Comparison of ENCODE assay signal across 26 cellular contexts in the genomic region with DNA sequence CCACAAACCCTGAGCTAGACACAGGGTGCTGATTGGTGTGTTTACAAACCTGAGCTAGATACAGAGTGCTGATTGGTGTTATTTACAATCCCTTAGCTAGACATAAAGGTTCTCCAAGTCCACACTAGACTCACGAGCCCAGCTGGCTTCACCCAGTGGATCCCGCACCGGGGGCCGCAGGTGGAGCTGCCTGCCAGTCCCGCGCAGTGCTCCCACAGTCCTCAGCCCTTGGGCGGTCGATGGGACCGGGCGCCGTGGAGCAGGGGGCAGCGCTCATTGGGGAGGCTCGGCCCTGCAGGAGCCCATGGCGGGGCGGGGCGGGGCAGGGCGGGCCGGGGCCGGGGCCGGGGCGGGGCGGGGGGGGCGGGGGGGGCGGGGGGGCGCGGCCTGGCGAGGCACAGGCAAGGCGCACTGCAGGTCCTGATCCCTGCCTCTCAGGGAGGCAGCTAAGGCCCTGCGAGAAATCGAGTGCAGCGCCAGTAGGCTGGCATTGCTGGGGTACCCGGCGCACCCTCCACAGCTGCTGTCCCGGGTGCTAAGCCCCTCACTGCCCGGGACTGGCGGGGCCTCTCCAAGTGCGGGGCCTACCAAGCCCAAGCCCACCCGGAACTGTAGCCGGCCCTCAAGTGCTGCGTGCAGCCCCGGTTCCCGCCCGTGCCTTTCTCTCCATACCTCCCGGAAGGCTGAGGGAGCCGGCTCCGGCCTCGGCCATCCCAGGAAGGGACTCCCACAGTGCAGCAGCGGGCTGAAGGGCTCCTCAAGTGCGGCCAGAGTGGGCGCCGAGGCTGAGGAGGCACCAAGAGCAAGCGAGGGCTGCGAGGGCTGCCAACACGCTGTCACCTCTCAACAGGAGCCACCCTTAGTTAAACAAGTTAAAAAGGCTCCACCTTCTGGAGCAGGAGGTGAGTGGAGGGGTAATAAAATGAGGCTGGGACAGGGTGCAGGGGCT. TPM values are rescaled to one million over a fixed set of nuclear protein-coding genes. Genes with fewer than 3 reads are reported as not detected.
DNase-seq lines count a peak whose midpoint lies in the region; ATAC-seq and TF ChIP-seq lines count a peak whose summit lies in the region.
"Had no signal": no experiment of that assay in that cellular context is flagged by ENCODE, and none has a peak within 500 bp of the region (broad histone marks: within the 10 kb centered on the region; RNA-seq: fewer than 3 reads in every experiment).

No MANE protein-coding gene starts in this region.

- 73 to 85% methylated on average over 19 to 25 of the region's 54 CpGs for WGBS in thyroid gland, 2 donors

- no peak overlapping the region for H3K9ac ChIP-seq in iPS-15b (ENCODE audit: low read depth, low read length)

- no peak overlapping the region for H3K27ac Mint-ChIP-seq in activated CD4-positive, alpha-beta memory T cell treated with anti-CD3 and anti-CD28 coated beads for 36 hours
- H3K27ac Mint-ChIP-seq: activated CD4-positive, alpha-beta T cell treated with anti-CD3 and anti-CD28 coated beads for 36 hours; activated naive CD4-positive, alpha-beta T cell treated with anti-CD3 and anti-CD28 coated beads, Interleukin-2, amount 50 U/mL, for 24 hours; brain; CD4-positive, alpha-beta memory T cell; stimulated activated naive CD8-positive, alpha-beta T cell treated with anti-CD3 and anti-CD28 coated beads, Interleukin-15, Interleukin-2, amounts not matched to agents 100 ng/mL and 50 ng/mL, for 24 hours had no signal

- no peak overlapping the region for H3K4me3 Mint-ChIP-seq in activated CD4-positive, alpha-beta memory T cell treated with anti-CD3 and anti-CD28 coated beads for 36 hours
- H3K4me3 Mint-ChIP-seq: activated CD4-positive, alpha-beta T cell treated with anti-CD3 and anti-CD28 coated beads for 36 hours; activated naive CD4-positive, alpha-beta T cell treated with anti-CD3 and anti-CD28 coated beads, Interleukin-2, amount 50 U/mL, for 24 hours; brain; CD4-positive, alpha-beta memory T cell; stimulated activated naive CD8-positive, alpha-beta T cell treated with anti-CD3 and anti-CD28 coated beads, Interleukin-15, Interleukin-2, amounts not matched to agents 100 ng/mL and 50 ng/mL, for 24 hours had no signal

- no peaks in the 10 kb centered on the region for H3K4me1 Mint-ChIP-seq in activated CD4-positive, alpha-beta memory T cell treated with anti-CD3 and anti-CD28 coated beads for 36 hours (ENCODE audit: low read depth)
- H3K4me1 Mint-ChIP-seq: brain had no signal

- POLR2A ChIA-PET in activated CD4-positive, alpha-beta memory T cell treated with anti-CD3 and anti-CD28 coated beads for 36 hours (lab: Charles Lee) = no interaction called here

- CTCF ChIA-PET in activated CD4-positive, alpha-beta memory T cell treated with anti-CD3 and anti-CD28 coated beads for 36 hours (lab: Charles Lee) = interaction anchor here (1.4 kb wide), 1 partner anchor 20 kb away, joined by 4 read pairs; no protein-coding TSS in a partner anchor

- TF ChIP-seq POLR2A in thyroid gland (IDR thresholded peaks at IDR 0.05) = no peak

- no peaks in the 10 kb centered on the region for H3K9me3 Mint-ChIP-seq in activated CD4-positive, alpha-beta memory T cell treated with anti-CD3 and anti-CD28 coated beads for 36 hours
- H3K9me3 Mint-ChIP-seq: activated naive CD4-positive, alpha-beta T cell treated with anti-CD3 and anti-CD28 coated beads, Interleukin-2, amount 50 U/mL, for 24 hours; brain; CD4-positive, alpha-beta memory T cell; stimulated activated naive CD8-positive, alpha-beta T cell treated with anti-CD3 and anti-CD28 coated beads, Interleukin-15, Interleukin-2, amounts not matched to agents 100 ng/mL and 50 ng/mL, for 24 hours had no signal

- H3K36me3 ChIP-seq in left ventricle myocardium inferior = no peaks in the 10 kb centered on the region
- no peaks in the 10 kb centered on the region for H3K36me3 ChIP-seq in right atrium auricular region
- H3K36me3 ChIP-seq in iPS-15b (ENCODE audit: control insufficient read depth, insufficient read depth, low read length) = no peaks in the 10 kb centered on the region
- no peaks in the 10 kb centered on the region for H3K36me3 ChIP-seq in thyroid gland
- H3K36me3 ChIP-seq: SJCRH30 had no signal

- no peak overlapping the region for H3K27ac ChIP-seq in left ventricle myocardium inferior (replicated peaks)
- H3K27ac ChIP-seq in right atrium auricular region = no peak overlapping the region
- no peak overlapping the region for H3K27ac ChIP-seq in thyroid gland
- H3K27ac ChIP-seq: SJCRH30 had no signal

- ATAC-seq in GM19463 (IDR thresholded peaks at IDR 0.05; ENCODE audit: unreplicated experiment) (no peak), GM18870 (IDR thresholded peaks at IDR 0.05; ENCODE audit: unreplicated experiment) (no peak)
- ATAC-seq: activated CD4-positive, alpha-beta T cell treated with anti-CD3 and anti-CD28 coated beads for 36 hours; right cardiac atrium had no signal

- H3K36me3 Mint-ChIP-seq in activated CD4-positive, alpha-beta memory T cell treated with anti-CD3 and anti-CD28 coated beads for 36 hours = no peaks in the 10 kb centered on the region
- H3K36me3 Mint-ChIP-seq: activated naive CD4-positive, alpha-beta T cell treated with anti-CD3 and anti-CD28 coated beads, Interleukin-2, amount 50 U/mL, for 24 hours; brain; CD4-positive, alpha-beta memory T cell had no signal

- H3K27me3 ChIP-seq in left ventricle myocardium inferior (ENCODE audit: low read depth) (no peaks in the 10 kb centered on the region), right atrium auricular region (no peaks in the 10 kb centered on the region), iPS-15b (ENCODE audit: control insufficient read depth, insufficient read depth, low read length) (no peaks in the 10 kb centered on the region), thyroid gland (no peaks in the 10 kb centered on the region)
- H3K27me3 ChIP-seq: SJCRH30 had no signal

- H3K27me3 Mint-ChIP-seq in activated CD4-positive, alpha-beta memory T cell treated with anti-CD3 and anti-CD28 coated beads for 36 hours = peaks cover 2% of the 10 kb centered on the region
- H3K27me3 Mint-ChIP-seq: activated CD4-positive, alpha-beta T cell treated with anti-CD3 and anti-CD28 coated beads for 36 hours; activated naive CD4-positive, alpha-beta T cell treated with anti-CD3 and anti-CD28 coated beads, Interleukin-2, amount 50 U/mL, for 24 hours had no signal

- H3K9me3 ChIP-seq in left ventricle myocardium inferior (replicated peaks) (no peaks in the 10 kb centered on the region), right atrium auricular region (no peaks in the 10 kb centered on the region), iPS-15b (ENCODE audit: control insufficient read depth, insufficient read depth, low read length) (no peaks in the 10 kb centered on the region), thyroid gland (no peaks in the 10 kb centered on the region)
- H3K9me3 ChIP-seq: SJCRH30 had no signal

- H3K4me1 ChIP-seq in left ventricle myocardium inferior (no peaks in the 10 kb centered on the region), right atrium auricular region (no peaks in the 10 kb centered on the region), iPS-15b (ENCODE audit: control insufficient read depth, insufficient read depth, low read length) (no peaks in the 10 kb centered on the region), thyroid gland (no peaks in the 10 kb centered on the region)

- peak; percentile 19 for TF ChIP-seq CTCF in left ventricle myocardium inferior (IDR thresholded peaks at IDR 0.05; ENCODE audit: borderline replicate concordance)
- no peak for TF ChIP-seq CTCF in right atrium auricular region (IDR thresholded peaks at IDR 0.05)
- no peak for TF ChIP-seq CTCF in thyroid gland (IDR thresholded peaks at IDR 0.05)

- DNase-seq in left ventricle myocardium inferior (no peak), right atrium auricular region (ENCODE audit: low spot score) (no peak), NCI-H69 (lab: John Stamatoyannopoulos, UW) (peak; percentile 58), thyroid gland (peak; percentile 7 to 12)
- DNase-seq in activated CD4-positive, alpha-beta memory T cell treated with anti-CD3 and anti-CD28 coated beads for 36 hours = no peak
- DNase-seq: activated CD4-positive, alpha-beta T cell treated with anti-CD3 and anti-CD28 coated beads for 36 hours; activated T-cell treated with anti-CD3 and anti-CD28 coated beads for 4 hours; amniotic stem cell; CD4-positive, alpha-beta memory T cell; MV-4-11; NCI-H1694 treated with DMSO at 0.1 percent for 48 hours; NCI-H524 treated with DMSO at 0.1 percent for 48 hours; SJCRH30; stimulated activated CD4-positive, alpha-beta T cell treated with anti-CD3 and anti-CD28 coated beads, Interleukin-1b, Interleukin-23, amount 100 ng/mL, for 48 hours; SW 1271; T-helper 9 cell had no signal

- intact Hi-C loops in left ventricle myocardium inferior (cut with micrococcal nuclease) (no loop called here), thyroid gland (cut with DNase I) (no loop called here)
- intact Hi-C loops in activated CD4-positive, alpha-beta memory T cell treated with anti-CD3 and anti-CD28 coated beads for 36 hours (cut with micrococcal nuclease) = no loop called here

- H3K4me3 ChIP-seq in left ventricle myocardium inferior (no peak overlapping the region), right atrium auricular region (no peak overlapping the region), iPS-15b (ENCODE audit: low read depth, low read length) (peak overlapping the region; percentile 49), thyroid gland (replicated peaks in 1 of 3) (no peak overlapping the region)
- H3K4me3 ChIP-seq: SJCRH30 had no signal

RNA-seq across cellular contexts. Expression of a gene that starts 9.8 kb away (rescaled TPM):
- total RNA-seq in left ventricle myocardium inferior = 4.5 TPM
- total RNA-seq in right atrium auricular region = 1 to 10 TPM; 1.8 to 2.3 TPM
- total RNA-seq in thyroid gland = not detected
- not detected for total RNA-seq in activated CD4-positive, alpha-beta memory T cell treated with anti-CD3 and anti-CD28 coated beads for 36 hours
- total RNA-seq: activated CD4-positive, alpha-beta T cell treated with anti-CD3 and anti-CD28 coated beads for 36 hours; CD4-positive, alpha-beta memory T cell; endothelial cell of umbilical vein; frontal cortex; LHCN-M2 had no signal

RNA-seq across cellular contexts. Expression of a gene that starts 27.6 kb away (rescaled TPM):
- total RNA-seq in left ventricle myocardium inferior = 76.2 TPM
- total RNA-seq in right atrium auricular region = 10 to 100 TPM; 45.2 to 77.4 TPM
- 10 to 100 TPM in 3 of 4 donors, 1 to 10 TPM in 1; 9.7 to 18.0 (median 12.4) TPM for total RNA-seq in thyroid gland
- 1 to 10 TPM; 1.2 to 1.6 TPM for total RNA-seq in activated CD4-positive, alpha-beta memory T cell treated with anti-CD3 and anti-CD28 coated beads for 36 hours

Comparison
In these comparisons a context has a peak if more than half of its experiments do, and no peak if none do; other contexts are left out.
1. DNase-seq: peak in NCI-H69 (single experiment) and thyroid gland (2 of 2); none in left ventricle myocardium inferior (single experiment), right atrium auricular region (single experiment) and activated CD4-positive, alpha-beta memory T cell treated with anti-CD3 and anti-CD28 coated beads for 36 hours (single experiment).
2. RNA of a gene that starts 27.6 kb away (total RNA-seq): 45.2 to 77.4 TPM in right atrium auricular region, 76.2 TPM in left ventricle myocardium inferior (single experiment) and 9.7 to 18.0 TPM in thyroid gland; 1.2 to 1.6 TPM in activated CD4-positive, alpha-beta memory T cell treated with anti-CD3 and anti-CD28 coated beads for 36 hours; every median in the first group is over 4 times any median in the second.